1 cellular context compared by ENCODE assay signal in genomic region chr3:197907196-197907595, GRCh38.
TF ChIP-seq lines count a peak whose summit lies in the region.

No MANE protein-coding gene starts in this region.

TF ChIP-seq in IMR-90, 13 proteins besides CTCF, POLR2A, EP300 and RAD21:
- TF ChIP-seq USF2 (IDR thresholded peaks at IDR 0.05; ENCODE audit: low read depth, low read length) (no peak), CEBPB (IDR thresholded peaks at IDR 0.05; ENCODE audit: low read depth, low read length) (no peak), BHLHE40 (IDR thresholded peaks at IDR 0.05; ENCODE audit: low read depth, low read length) (no peak), RCOR1 (IDR thresholded peaks at IDR 0.05; ENCODE audit: insufficient replicate concordance, low read length) (no peak), NFE2L2 (IDR thresholded peaks at IDR 0.05; ENCODE audit: low read depth, low read length) (no peak), ELK1 (IDR thresholded peaks at IDR 0.05; ENCODE audit: borderline replicate concordance, low read depth, low read length) (no peak)
